8 cellular contexts compared by ENCODE assay signal in the genomic region with DNA sequence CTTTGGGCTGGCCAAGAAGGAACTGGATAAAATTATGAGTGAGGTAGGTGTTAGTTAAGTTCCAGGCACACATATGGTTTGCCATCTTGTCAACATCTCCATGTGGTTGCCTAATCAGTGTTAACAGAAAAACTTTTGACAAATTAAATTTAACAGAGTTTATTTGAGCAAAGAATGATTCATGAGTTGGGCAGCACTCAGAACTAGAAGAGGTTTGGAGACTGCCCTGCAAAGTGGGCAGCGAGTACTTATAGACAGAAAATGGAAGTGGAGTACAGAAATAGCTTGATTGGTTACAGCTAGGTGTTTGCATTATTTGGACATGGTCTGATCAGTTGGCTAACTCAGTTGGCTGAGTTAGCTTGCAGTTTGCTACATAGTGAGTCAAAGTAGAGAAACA.
"Had no signal": no experiment of that assay in that cellular context is flagged by ENCODE, and none has a peak within 500 bp of the region (broad histone marks: within the 10 kb centered on the region; RNA-seq: fewer than 3 reads in every experiment).

No MANE protein-coding gene starts in this region.

- ATAC-seq: HepG2, K562 had no signal

- DNase-seq: IMR-90, KBM-7, KG1 had no signal

- FAIRE-seq: HepG2, HTR-8/SVneo had no signal

- H3K27ac ChIP-seq: HL-60, KMS-11 had no signal

- H3K4me3 ChIP-seq: K562 had no signal
